ENCODE assay signal across 16 cellular contexts in the genomic region with DNA sequence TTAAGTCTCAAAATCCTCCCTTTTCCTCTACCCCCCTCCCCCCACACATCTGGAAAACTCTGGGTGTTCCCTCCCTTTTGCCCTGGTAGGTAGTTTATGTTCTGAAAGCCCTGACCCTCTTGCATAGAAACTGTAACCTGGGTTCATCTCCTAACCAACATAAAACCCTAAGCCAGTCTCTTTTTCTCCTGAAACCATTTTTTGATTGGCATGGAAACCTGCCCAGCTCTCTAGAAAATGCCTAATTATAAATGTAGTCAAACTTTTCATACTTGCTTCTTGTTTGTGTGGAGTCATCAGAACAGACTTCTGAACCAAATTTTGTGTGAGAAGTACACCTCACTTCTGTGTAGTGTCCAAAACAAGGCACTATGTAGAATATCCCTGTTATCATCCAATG.
"Had no signal": no experiment of that assay in that cellular context is flagged by ENCODE, and none has a peak within 500 bp of the region (broad histone marks: within the 10 kb centered on the region; RNA-seq: fewer than 3 reads in every experiment).

No MANE protein-coding gene starts in this region.

- H3K9me3 ChIP-seq: MG63 had no signal

- DNase-seq: Karpas-422, KBM-7, MG63, NCI-H1092 treated with DMSO at 0.1 percent for 48 hours, NCI-H1436, NCI-H187, NCI-H2029, NCI-H2081 treated with DMSO at 0.1 percent for 48 hours, NCI-H2171, NCI-H345, NCI-H526 treated with DMSO at 0.1 percent for 48 hours, NCI-H748 treated with DMSO at 0.1 percent for 48 hours, SHP77 had no signal

- H3K27ac ChIP-seq: HL-60, RWPE1 had no signal

- H3K27me3 ChIP-seq: MG63 had no signal

- ATAC-seq: SK-N-SH treated with all-trans-retinoic acid at 6 μM for 48 hours had no signal

- H3K4me3 ChIP-seq: MG63 had no signal

- H3K36me3 ChIP-seq: MG63 had no signal
